In the genomic region with DNA sequence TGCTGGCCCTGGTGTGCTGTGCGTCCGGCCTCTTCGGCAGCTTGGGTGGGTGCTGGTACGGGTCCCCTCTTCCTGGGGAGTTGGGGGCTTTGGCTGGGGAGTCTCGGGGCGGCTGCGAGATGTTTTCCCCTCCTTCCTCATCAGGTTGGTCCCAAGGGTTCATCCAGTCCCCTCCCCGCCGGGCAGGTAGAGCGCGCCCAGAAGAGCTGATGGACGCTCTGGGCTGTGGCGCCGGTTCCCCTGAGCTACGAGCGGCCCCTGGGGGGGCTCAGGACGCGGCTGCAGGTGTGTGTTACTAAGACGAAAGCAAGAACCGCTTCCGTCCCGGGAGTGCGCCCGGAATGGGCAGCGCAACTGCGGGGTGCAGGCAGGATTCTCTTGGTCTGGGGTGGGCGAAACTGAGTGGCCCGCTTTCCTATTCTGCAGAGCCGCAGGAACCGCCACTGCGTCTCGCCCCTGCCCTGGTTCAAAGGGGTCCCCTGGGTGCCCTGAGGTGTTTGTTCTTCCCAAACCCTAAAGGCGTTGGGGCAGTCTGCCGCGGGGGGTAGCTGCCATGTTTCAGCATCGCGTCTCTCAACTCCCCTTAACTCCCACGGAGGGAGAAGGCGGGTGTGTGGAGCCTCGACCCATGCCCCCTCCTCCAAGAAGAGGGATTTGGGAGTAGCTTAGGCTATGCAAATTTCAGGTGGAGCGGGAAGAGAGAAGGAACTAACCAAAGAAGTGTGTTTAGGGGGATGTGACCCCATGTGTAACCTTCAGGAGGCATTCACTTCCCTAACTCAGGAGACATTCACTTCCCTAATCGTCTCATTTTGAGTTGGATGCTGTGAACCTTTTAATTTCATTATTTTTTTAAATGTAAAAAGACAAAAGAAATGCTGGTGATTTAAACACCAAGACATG, we compare ENCODE assay signal across 12 cellular contexts. TPM values are rescaled to one million over a fixed set of nuclear protein-coding genes. Genes with fewer than 3 reads are reported as not detected.
A peak's percentile ranks its signal among the peaks of the same experiment; 100 is the strongest.
DNase-seq lines count a peak whose midpoint lies in the region; ATAC-seq lines count a peak whose summit lies in the region.
"Had no signal": no experiment of that assay in that cellular context is flagged by ENCODE, and none has a peak within 500 bp of the region (broad histone marks: within the 10 kb centered on the region; RNA-seq: fewer than 3 reads in every experiment).

No MANE protein-coding gene starts in this region.

- ATAC-seq in T-helper 17 cell (no peak), esophagus mucosa (no peak)

- H3K4me3 ChIP-seq in H7 (ENCODE audit: insufficient read depth, low read depth, low read length) (peak overlapping the region; percentile 41), iPS-11a (ENCODE audit: low read depth, low read length) (peak overlapping the region; percentile 39), skeletal muscle tissue (ENCODE audit: low read length in 3 of 3) (peak overlapping the region in 2 of 3 donors; percentile 32 to 49)

- H3K4me1 ChIP-seq in skeletal muscle tissue (ENCODE audit: control insufficient read depth in 3 of 3, insufficient read depth in 3 of 3, low read length in 3 of 3): peaks cover 4 to 5% (median 4%) of the 10 kb centered on the region in 3 donors

- no peak overlapping the region for H3K27ac Mint-ChIP-seq in T-helper 17 cell

- H3K27me3 Mint-ChIP-seq in T-helper 17 cell: peaks cover 53% of the 10 kb centered on the region

- DNase-seq in H7 (peak; percentile 76), T-helper 17 cell (no peak), islet precursor cell (no peak), GM19240 (ENCODE audit: insufficient read length, low spot score) (no peak)
- DNase-seq: activated effector memory CD4-positive, alpha-beta T cell treated with Interleukin-2 at 50 U/mL for 16 hours; hippocampal formation; NCI-H187 treated with DMSO at 0.1 percent for 48 hours had no signal

- H3K4me1 Mint-ChIP-seq in T-helper 17 cell: peaks cover 2% of the 10 kb centered on the region

- no peaks in the 10 kb centered on the region for H3K36me3 Mint-ChIP-seq in T-helper 17 cell (ENCODE audit: low read depth)

- H3K36me3 ChIP-seq in H7 (replicated peaks; ENCODE audit: control insufficient read depth, insufficient read depth, low read length) (no peaks in the 10 kb centered on the region), skeletal muscle tissue (ENCODE audit: control insufficient read depth in 3 of 3, insufficient read depth in 3 of 3, low read length in 3 of 3) (no peaks in the 10 kb centered on the region)

- no peaks in the 10 kb centered on the region for H3K9me3 ChIP-seq in T-helper 17 cell (ENCODE audit: control insufficient read depth, low read length, poor library complexity, severe bottlenecking)
- no peaks in the 10 kb centered on the region for H3K9me3 ChIP-seq in skeletal muscle tissue (ENCODE audit: control insufficient read depth in 3 of 3, low read length in 3 of 3)

- peaks cover 64% of the 10 kb centered on the region for H3K27me3 ChIP-seq in H7 (ENCODE audit: control insufficient read depth, insufficient read depth, low read length)
- peaks cover 37 to 48% (median 41%) of the 10 kb centered on the region in 3 donors for H3K27me3 ChIP-seq in skeletal muscle tissue (ENCODE audit: control insufficient read depth in 3 of 3, insufficient read depth in 3 of 3, low read length in 3 of 3)

- H3K27ac ChIP-seq in skeletal muscle tissue (ENCODE audit: low read depth, low read length): no peak overlapping the region

- peak overlapping the region; percentile 68 for H3K4me3 Mint-ChIP-seq in T-helper 17 cell

- H3K9ac ChIP-seq in skeletal muscle tissue (ENCODE audit: low read depth in 1 of 3, low read length in 3 of 3): no peak overlapping the region

RNA-seq across cellular contexts. Expression of gene SLC24A4, which starts 1.2 kb away (rescaled TPM):
- under 0.01 TPM in 1 of 2 replicates, not detected in the other for total RNA-seq in H7 (2014; rRNA removed; shearing (Covaris generic))
- 1 to 10 TPM in 1 of 2 donors, under 1 TPM in 1; 0.55 to 2.0 TPM for total RNA-seq in T-helper 17 cell
- total RNA-seq in skeletal muscle tissue: 1.6 TPM
- total RNA-seq in esophagus mucosa: 0.04 TPM
- total RNA-seq: myocyte, RPMI7951 had no signal
